ENCODE assay signal across 12 cellular contexts in the genomic region with DNA sequence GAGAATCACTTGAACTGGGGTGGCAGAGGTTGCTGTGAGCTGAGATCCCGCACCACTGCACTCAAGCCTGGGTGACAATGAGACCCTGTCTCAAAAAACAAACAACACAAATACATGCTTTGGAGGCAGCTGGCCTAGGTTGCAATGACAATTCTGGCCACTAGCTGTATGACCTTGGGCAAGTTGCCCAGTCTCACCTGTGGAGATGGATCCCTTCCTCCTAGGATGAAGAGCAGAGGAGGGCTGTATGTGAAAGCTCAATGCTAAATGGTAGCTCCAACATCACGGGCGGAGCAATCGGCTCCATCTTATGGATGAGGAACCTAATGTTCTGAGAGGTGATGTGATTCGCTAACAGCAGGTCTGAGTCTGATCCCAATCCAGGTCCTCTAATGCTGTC. TPM values are rescaled to one million over a fixed set of nuclear protein-coding genes. Genes with fewer than 3 reads are reported as not detected.
DNase-seq lines count a peak whose midpoint lies in the region; ATAC-seq, FAIRE-seq and TF ChIP-seq lines count a peak whose summit lies in the region.
"Had no signal": no experiment of that assay in that cellular context is flagged by ENCODE, and none has a peak within 500 bp of the region (broad histone marks: within the 10 kb centered on the region; RNA-seq: fewer than 3 reads in every experiment).

No MANE protein-coding gene starts in this region.

- H3F3A ChIP-seq in Loucy (ENCODE audit: low read depth) = no peaks in the 10 kb centered on the region

- peaks cover 10% of the 10 kb centered on the region for H3K4me1 Mint-ChIP-seq in chondrocyte (ENCODE audit: low read depth)
- no peaks in the 10 kb centered on the region for H3K4me1 Mint-ChIP-seq in activated CD8-positive, alpha-beta memory T cell treated with anti-CD3 and anti-CD28 coated beads, Interleukin-2, amount 10 ng/mL, durations not matched to agents 7 days and 5 days

- no peak overlapping the region for H3K4me3 Mint-ChIP-seq in chondrocyte (ENCODE audit: unreplicated experiment)
- no peak overlapping the region for H3K4me3 Mint-ChIP-seq in activated CD8-positive, alpha-beta memory T cell treated with anti-CD3 and anti-CD28 coated beads, Interleukin-2, amount 10 ng/mL, durations not matched to agents 7 days and 5 days

- no peaks in the 10 kb centered on the region for H3K9me2 ChIP-seq in Loucy (replicated peaks; ENCODE audit: low read depth, low read length)

- peaks cover 2% of the 10 kb centered on the region for H3K27me3 Mint-ChIP-seq in chondrocyte (ENCODE audit: low read depth)
- peaks cover 8% of the 10 kb centered on the region for H3K27me3 Mint-ChIP-seq in activated CD8-positive, alpha-beta memory T cell treated with anti-CD3 and anti-CD28 coated beads, Interleukin-2, amount 10 ng/mL, durations not matched to agents 7 days and 5 days

- no peaks in the 10 kb centered on the region for H3K36me3 ChIP-seq in Loucy (ENCODE audit: insufficient read depth, low read length)
- no peaks in the 10 kb centered on the region for H3K36me3 ChIP-seq in pancreas
- H3K36me3 ChIP-seq in vagina = no peaks in the 10 kb centered on the region
- H3K36me3 ChIP-seq: neutrophil, Peyer's patch had no signal

- H3K4me3 ChIP-seq in Loucy (ENCODE audit: low read length, poor library complexity, severe bottlenecking) (no peak overlapping the region), pancreas (no peak overlapping the region), vagina (no peak overlapping the region)
- H3K4me3 ChIP-seq: Peyer's patch had no signal

- 79 to 80% methylated on average over 5 of the region's 5 CpGs for WGBS in pancreas, 2 donors

- no peak overlapping the region for H3K9ac ChIP-seq in Loucy (ENCODE audit: low read depth, low read length, poor library complexity, severe bottlenecking)

- peak; percentile 63 for TF ChIP-seq CTCF in Loucy (conservative IDR thresholded peaks at IDR 0.05; ENCODE audit: low read length)
- peak; percentile 49 for TF ChIP-seq CTCF in chondrocyte (IDR thresholded peaks at IDR 0.05)
- TF ChIP-seq CTCF in pancreas (IDR thresholded peaks at IDR 0.05) = peak in 2 of 4 donors; percentile 18 to 35
- TF ChIP-seq CTCF in vagina (IDR thresholded peaks at IDR 0.05) = no peak

- no peaks in the 10 kb centered on the region for H3K9me3 Mint-ChIP-seq in chondrocyte (ENCODE audit: low read depth)
- no peaks in the 10 kb centered on the region for H3K9me3 Mint-ChIP-seq in activated CD8-positive, alpha-beta memory T cell treated with anti-CD3 and anti-CD28 coated beads, Interleukin-2, amount 10 ng/mL, durations not matched to agents 7 days and 5 days (ENCODE audit: low read depth)

- CTCF ChIA-PET in activated CD8-positive, alpha-beta memory T cell treated with anti-CD3 and anti-CD28 coated beads, Interleukin-2, amount 10 ng/mL, durations not matched to agents 7 days and 5 days (lab: Charles Lee) = interaction anchor here (1.1 to 2.4 kb wide), 5 partner anchors 20 to 109 kb away, joined by 3 to 9 read pairs (median 3); no protein-coding TSS in a partner anchor

- no peak overlapping the region for H3K27ac Mint-ChIP-seq in chondrocyte (ENCODE audit: unreplicated experiment)
- no peak overlapping the region for H3K27ac Mint-ChIP-seq in activated CD8-positive, alpha-beta memory T cell treated with anti-CD3 and anti-CD28 coated beads, Interleukin-2, amount 10 ng/mL, durations not matched to agents 7 days and 5 days

- H3K79me2 ChIP-seq in Loucy (ENCODE audit: insufficient read depth, low read length) = no peaks in the 10 kb centered on the region

- no peak for TF ChIP-seq POLR2A in vagina (IDR thresholded peaks at IDR 0.05)

- H3K27ac ChIP-seq in pancreas (peak overlapping the region; percentile 22 to 75 (median 52)), vagina (no peak overlapping the region)
- H3K27ac ChIP-seq: epithelial cell of prostate, neutrophil, Peyer's patch had no signal

- H2AFZ ChIP-seq in Loucy (ENCODE audit: low read length) = no peak overlapping the region

- H3K36me3 Mint-ChIP-seq in chondrocyte (ENCODE audit: low read depth) = no peaks in the 10 kb centered on the region
- no peaks in the 10 kb centered on the region for H3K36me3 Mint-ChIP-seq in activated CD8-positive, alpha-beta memory T cell treated with anti-CD3 and anti-CD28 coated beads, Interleukin-2, amount 10 ng/mL, durations not matched to agents 7 days and 5 days

- intact Hi-C loops in pancreas (cut with DNase I) (no loop called here), vagina (cut with DNase I) (no loop called here)

- H3K9me3 ChIP-seq in Loucy (ENCODE audit: insufficient read depth, low read depth, low read length) = no peaks in the 10 kb centered on the region
- no peaks in the 10 kb centered on the region for H3K9me3 ChIP-seq in pancreas
- no peaks in the 10 kb centered on the region for H3K9me3 ChIP-seq in vagina
- H3K9me3 ChIP-seq: neutrophil, Peyer's patch had no signal

- DNase-seq in NCI-H1092 (lab: John Stamatoyannopoulos, UW) (peak; percentile 23), NCI-H1092 treated with DMSO at 0.1 percent for 48 hours (lab: John Stamatoyannopoulos, UW) (no peak), chondrocyte (ENCODE audit: low spot score) (no peak), pancreas (peak in 2 of 6 donors; percentile 57 to 65), vagina (ENCODE audit: extremely low spot score in 2 of 2) (no peak)
- DNase-seq in activated CD8-positive, alpha-beta memory T cell treated with anti-CD3 and anti-CD28 coated beads, Interleukin-2, amount 10 ng/mL, durations not matched to agents 7 days and 5 days = no peak
- no peak for DNase-seq in stimulated activated naive CD4-positive, alpha-beta T cell (lab: John Stamatoyannopoulos, UW)
- DNase-seq: activated T-cell treated with anti-CD3 and anti-CD28 coated beads, Interleukin-2, amount 50 U/mL, for 1 hour; Peyer's patch had no signal

- no peak for FAIRE-seq in pancreas (lab: Jason Lieb, UNC)

- peak in 3 of 4 donors; percentile 41 to 49 (median 46) for ATAC-seq in pancreas
- ATAC-seq in activated CD8-positive, alpha-beta memory T cell treated with anti-CD3 and anti-CD28 coated beads, Interleukin-2, amount 10 ng/mL, durations not matched to agents 7 days and 5 days = no peak

- no peak overlapping the region for H3K4me2 ChIP-seq in Loucy (ENCODE audit: low read depth, low read length, poor library complexity, severe bottlenecking)

- H3K27me3 ChIP-seq in Loucy (ENCODE audit: insufficient read depth, low read length, poor library complexity, severe bottlenecking) (no peaks in the 10 kb centered on the region), pancreas (no peaks in the 10 kb centered on the region), vagina (no peaks in the 10 kb centered on the region)
- H3K27me3 ChIP-seq: Peyer's patch had no signal

- H4K20me1 ChIP-seq in Loucy (ENCODE audit: insufficient read depth, low read length, poor library complexity, severe bottlenecking) = no peaks in the 10 kb centered on the region

- H3K4me1 ChIP-seq in Loucy (ENCODE audit: insufficient read depth, low read length, poor library complexity, severe bottlenecking) = peaks cover 18% of the 10 kb centered on the region
- H3K4me1 ChIP-seq in pancreas = peaks cover 0 to 7% (median 0%) of the 10 kb centered on the region in 3 donors
- no peaks in the 10 kb centered on the region for H3K4me1 ChIP-seq in vagina
- H3K4me1 ChIP-seq: Peyer's patch had no signal

RNA-seq across cellular contexts. Expression of a gene that starts 20.6 kb away (rescaled TPM):
- total RNA-seq in chondrocyte = 0.24 to 2.1 TPM (median 1.7 TPM) in 3 replicates
- total RNA-seq in pancreas = 10 to 100 TPM in 3 of 6 donors, 1 to 10 TPM in 3; 8.1 to 19.3 (median 12.7) TPM
- 10 to 100 TPM; 14.8 to 19.7 TPM for polyA plus RNA-seq in pancreas
- not detected for total RNA-seq in activated CD8-positive, alpha-beta memory T cell treated with anti-CD3 and anti-CD28 coated beads, Interleukin-2, amount 10 ng/mL, durations not matched to agents 7 days and 5 days
- total RNA-seq in vagina = 5.2 TPM

RNA-seq across cellular contexts. Expression of a gene that starts 27.5 kb away (rescaled TPM):
- not detected in 3 replicates for total RNA-seq in chondrocyte
- not detected for total RNA-seq in pancreas
- polyA plus RNA-seq in pancreas = not detected
- not detected for total RNA-seq in activated CD8-positive, alpha-beta memory T cell treated with anti-CD3 and anti-CD28 coated beads, Interleukin-2, amount 10 ng/mL, durations not matched to agents 7 days and 5 days
- not detected for total RNA-seq in vagina
- total RNA-seq: Peyer's patch had no signal

RNA-seq across cellular contexts. Expression of a gene that starts 38.4 kb away (rescaled TPM):
- not detected in 3 replicates for total RNA-seq in chondrocyte
- 10 to 100 TPM in 2 of 6 donors, 1 to 10 TPM in 4; 1.7 to 12.1 (median 7.9) TPM for total RNA-seq in pancreas
- 10 to 100 TPM in 1 of 2 donors, 1 to 10 TPM in 1; 3.2 to 11.0 TPM for polyA plus RNA-seq in pancreas
- total RNA-seq in activated CD8-positive, alpha-beta memory T cell treated with anti-CD3 and anti-CD28 coated beads, Interleukin-2, amount 10 ng/mL, durations not matched to agents 7 days and 5 days = not detected
- total RNA-seq in vagina = 51.3 TPM

Comparison
In these comparisons a context has a peak if more than half of its experiments do, and no peak if none do; other contexts are left out.
1. CTCF ChIP-seq: peak in Loucy (single experiment) and chondrocyte (single experiment); none in vagina (0 of 3).